Comparison of ENCODE assay signal across 12 cellular contexts in the genomic region with DNA sequence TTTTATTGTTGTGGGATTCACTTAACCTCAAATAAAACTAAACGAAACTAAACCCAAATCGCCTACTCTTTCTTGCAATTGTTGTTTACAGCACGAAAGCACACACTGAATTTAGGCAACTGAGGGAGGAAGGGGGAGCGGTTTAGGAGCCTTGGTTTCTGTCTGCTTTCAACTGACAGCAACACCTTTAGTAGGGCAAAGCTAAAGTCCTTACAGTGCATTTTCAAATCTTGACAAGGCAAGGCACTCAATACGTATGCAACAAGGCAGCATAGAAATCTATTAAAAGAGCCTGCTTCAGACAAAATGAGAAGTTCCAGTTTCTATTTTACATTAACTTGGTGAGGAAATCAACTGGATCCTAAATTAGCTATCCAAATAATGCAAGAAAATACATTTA.
DNase-seq lines count a peak whose midpoint lies in the region; ATAC-seq and TF ChIP-seq lines count a peak whose summit lies in the region.
"Had no signal": no experiment of that assay in that cellular context is flagged by ENCODE, and none has a peak within 500 bp of the region (broad histone marks: within the 10 kb centered on the region; RNA-seq: fewer than 3 reads in every experiment).

No MANE protein-coding gene starts in this region.

- POLR2A ChIA-PET in activated naive CD8-positive, alpha-beta T cell treated with anti-CD3 and anti-CD28 coated beads, Interleukin-2, amount 10 ng/mL, durations not matched to agents 7 days and 5 days (lab: Charles Lee): no interaction called here

- intact Hi-C loops in uterus (cut with DNase I; ENCODE audit: low total_unique reads): no loop called here

- H3K9me3 ChIP-seq in uterus: no peaks in the 10 kb centered on the region
- H3K9me3 ChIP-seq: sigmoid colon had no signal

- no peaks in the 10 kb centered on the region for H3K36me3 ChIP-seq in uterus
- H3K36me3 ChIP-seq: sigmoid colon had no signal

- peak overlapping the region; percentile 21 for H3K4me3 Mint-ChIP-seq in activated naive CD8-positive, alpha-beta T cell treated with anti-CD3 and anti-CD28 coated beads, Interleukin-2, amount 10 ng/mL, durations not matched to agents 7 days and 5 days
- H3K4me3 Mint-ChIP-seq in activated naive CD8-positive, alpha-beta T cell treated with anti-CD3 and anti-CD28 coated beads for 36 hours: no peak overlapping the region
- H3K4me3 Mint-ChIP-seq: dendritic cell treated with granulocyte-macrophage colony-stimulating factor and Interleukin-4, amounts not matched to agents 40 ng/mL and 50 ng/mL, for 4 days had no signal

- no peaks in the 10 kb centered on the region for H3K4me1 ChIP-seq in uterus
- H3K4me1 ChIP-seq: sigmoid colon had no signal

- H3K27me3 Mint-ChIP-seq in activated naive CD8-positive, alpha-beta T cell treated with anti-CD3 and anti-CD28 coated beads, Interleukin-2, amount 10 ng/mL, durations not matched to agents 7 days and 5 days: no peaks in the 10 kb centered on the region
- no peaks in the 10 kb centered on the region for H3K27me3 Mint-ChIP-seq in activated naive CD8-positive, alpha-beta T cell treated with anti-CD3 and anti-CD28 coated beads for 36 hours
- H3K27me3 Mint-ChIP-seq: dendritic cell treated with granulocyte-macrophage colony-stimulating factor and Interleukin-4, amounts not matched to agents 40 ng/mL and 50 ng/mL, for 4 days had no signal

- no peak for DNase-seq in activated naive CD8-positive, alpha-beta T cell treated with anti-CD3 and anti-CD28 coated beads, Interleukin-2, amount 10 ng/mL, durations not matched to agents 7 days and 5 days
- no peak for DNase-seq in activated naive CD8-positive, alpha-beta T cell treated with anti-CD3 and anti-CD28 coated beads for 36 hours
- peak; percentile 63 to 90 for DNase-seq in NOMO-1 (lab: John Stamatoyannopoulos, UW; ENCODE audit: unreplicated experiment in 2 of 2)
- DNase-seq in DMS114 treated with DMSO at 0.1 percent for 48 hours (lab: John Stamatoyannopoulos, UW; ENCODE audit: unreplicated experiment): no peak
- DNase-seq in uterus: no peak
- DNase-seq in activated T-cell treated with anti-CD3 and anti-CD28 coated beads, Interleukin-2, amount 50 U/mL, for 1 hour: no peak
- DNase-seq: NCI-H1436 treated with DMSO at 0.1 percent for 48 hours, NCI-H748 treated with DMSO at 0.1 percent for 48 hours, sigmoid colon had no signal

- H3K9me3 Mint-ChIP-seq in activated naive CD8-positive, alpha-beta T cell treated with anti-CD3 and anti-CD28 coated beads, Interleukin-2, amount 10 ng/mL, durations not matched to agents 7 days and 5 days: no peaks in the 10 kb centered on the region
- H3K9me3 Mint-ChIP-seq in activated naive CD8-positive, alpha-beta T cell treated with anti-CD3 and anti-CD28 coated beads for 36 hours: no peaks in the 10 kb centered on the region
- H3K9me3 Mint-ChIP-seq: dendritic cell treated with granulocyte-macrophage colony-stimulating factor and Interleukin-4, amounts not matched to agents 40 ng/mL and 50 ng/mL, for 4 days had no signal

- H3K27me3 ChIP-seq in uterus: no peaks in the 10 kb centered on the region
- H3K27me3 ChIP-seq: sigmoid colon had no signal

- H3K4me3 ChIP-seq in uterus: no peak overlapping the region
- H3K4me3 ChIP-seq: sigmoid colon had no signal

- no peak overlapping the region for H3K27ac Mint-ChIP-seq in activated naive CD8-positive, alpha-beta T cell treated with anti-CD3 and anti-CD28 coated beads, Interleukin-2, amount 10 ng/mL, durations not matched to agents 7 days and 5 days
- no peak overlapping the region for H3K27ac Mint-ChIP-seq in activated naive CD8-positive, alpha-beta T cell treated with anti-CD3 and anti-CD28 coated beads for 36 hours
- H3K27ac Mint-ChIP-seq: dendritic cell treated with granulocyte-macrophage colony-stimulating factor and Interleukin-4, amounts not matched to agents 40 ng/mL and 50 ng/mL, for 4 days had no signal

- TF ChIP-seq POLR2A in uterus (IDR thresholded peaks at IDR 0.05): no peak

- peak; percentile 44 for ATAC-seq in activated naive CD8-positive, alpha-beta T cell treated with anti-CD3 and anti-CD28 coated beads, Interleukin-2, amount 10 ng/mL, durations not matched to agents 7 days and 5 days (ENCODE audit: low read depth)
- ATAC-seq in HG02973 (IDR thresholded peaks at IDR 0.05; ENCODE audit: unreplicated experiment): peak; percentile 52
- no peak for ATAC-seq in GM21737 (IDR thresholded peaks at IDR 0.05; ENCODE audit: unreplicated experiment)

- peaks cover 20% of the 10 kb centered on the region for H3K4me1 Mint-ChIP-seq in activated naive CD8-positive, alpha-beta T cell treated with anti-CD3 and anti-CD28 coated beads, Interleukin-2, amount 10 ng/mL, durations not matched to agents 7 days and 5 days
- peaks cover 25% of the 10 kb centered on the region for H3K4me1 Mint-ChIP-seq in activated naive CD8-positive, alpha-beta T cell treated with anti-CD3 and anti-CD28 coated beads for 36 hours

- H3K27ac ChIP-seq in uterus: no peak overlapping the region
- H3K27ac ChIP-seq: sigmoid colon had no signal

- H3K36me3 Mint-ChIP-seq in activated naive CD8-positive, alpha-beta T cell treated with anti-CD3 and anti-CD28 coated beads, Interleukin-2, amount 10 ng/mL, durations not matched to agents 7 days and 5 days: peaks cover 1% of the 10 kb centered on the region
- H3K36me3 Mint-ChIP-seq in activated naive CD8-positive, alpha-beta T cell treated with anti-CD3 and anti-CD28 coated beads for 36 hours: no peaks in the 10 kb centered on the region

- TF ChIP-seq CTCF in uterus (IDR thresholded peaks at IDR 0.05): no peak

Comparison
In these comparisons a context has a peak if more than half of its experiments do, and no peak if none do; other contexts are left out.
1. DNase-seq: peak in NOMO-1 (2 of 2); none in activated naive CD8-positive, alpha-beta T cell treated with anti-CD3 and anti-CD28 coated beads, Interleukin-2, amount 10 ng/mL, durations not matched to agents 7 days and 5 days (single experiment), activated naive CD8-positive, alpha-beta T cell treated with anti-CD3 and anti-CD28 coated beads for 36 hours (single experiment), DMS114 treated with DMSO at 0.1 percent for 48 hours (single experiment), uterus (0 of 2) and activated T-cell treated with anti-CD3 and anti-CD28 coated beads, Interleukin-2, amount 50 U/mL, for 1 hour (single experiment).